Comparison of ENCODE assay signal across 17 cellular contexts in the genomic region with DNA sequence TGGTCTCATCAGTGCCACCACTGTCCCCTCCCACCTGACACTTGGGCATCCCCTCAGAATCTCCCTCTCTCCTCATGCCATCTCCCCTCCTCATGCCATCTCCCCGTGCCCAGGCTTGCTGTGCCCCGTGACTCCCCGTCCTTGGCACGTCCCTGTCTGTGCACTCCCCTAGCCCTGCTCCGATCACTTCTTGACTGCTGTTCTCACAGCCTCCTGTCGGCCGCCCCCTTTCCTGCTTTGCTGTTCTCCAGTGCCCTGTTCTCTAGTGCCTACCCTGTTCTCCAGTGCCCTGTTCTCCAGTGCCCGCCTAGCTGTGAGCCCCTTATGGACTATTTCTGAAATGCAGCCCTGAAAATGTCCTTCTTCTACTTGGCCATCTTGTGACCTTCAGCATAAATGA.
"Had no signal": no experiment of that assay in that cellular context is flagged by ENCODE, and none has a peak within 500 bp of the region (broad histone marks: within the 10 kb centered on the region; RNA-seq: fewer than 3 reads in every experiment).

No MANE protein-coding gene starts in this region.

- H3K4me2 ChIP-seq: smooth muscle cell had no signal

- DNase-seq: cerebellar nuclear complex; effector memory CD8-positive, alpha-beta T cell; erythroblast; glutamatergic neuron; left cardiac atrium; left ventricle myocardium inferior; lower lobe of right lung; right cardiac atrium; stimulated activated CD4-positive, alpha-beta T cell treated with anti-CD3 and anti-CD28 coated beads, Interleukin-2, amount 100 ng/mL, for 48 hours had no signal

- H3K4me1 Mint-ChIP-seq: memory B cell had no signal

- H3K4me3 Mint-ChIP-seq: dendritic cell treated with granulocyte-macrophage colony-stimulating factor and Interleukin-4, amounts not matched to agents 40 ng/mL and 50 ng/mL, for 4 days; effector memory CD8-positive, alpha-beta T cell; memory B cell; mesothelial cell of epicardium; nephron; stimulated activated naive CD8-positive, alpha-beta T cell treated with anti-CD3 and anti-CD28 coated beads, Interleukin-15, Interleukin-2, amounts not matched to agents 100 ng/mL and 50 ng/mL, for 24 hours had no signal

- H3K27ac Mint-ChIP-seq: dendritic cell treated with granulocyte-macrophage colony-stimulating factor and Interleukin-4, amounts not matched to agents 40 ng/mL and 50 ng/mL, for 4 days; effector memory CD8-positive, alpha-beta T cell; memory B cell; mesothelial cell of epicardium; nephron; stimulated activated naive CD8-positive, alpha-beta T cell treated with anti-CD3 and anti-CD28 coated beads, Interleukin-15, Interleukin-2, amounts not matched to agents 100 ng/mL and 50 ng/mL, for 24 hours had no signal

- H3K27me3 ChIP-seq: gastroesophageal sphincter, tibial nerve had no signal

- ATAC-seq: effector memory CD8-positive, alpha-beta T cell; gastroesophageal sphincter; left cardiac atrium; lower lobe of right lung; right cardiac atrium had no signal

- H3K27me3 Mint-ChIP-seq: dendritic cell treated with granulocyte-macrophage colony-stimulating factor and Interleukin-4, amounts not matched to agents 40 ng/mL and 50 ng/mL, for 4 days; memory B cell; stimulated activated naive CD8-positive, alpha-beta T cell treated with anti-CD3 and anti-CD28 coated beads, Interleukin-15, Interleukin-2, amounts not matched to agents 100 ng/mL and 50 ng/mL, for 24 hours had no signal

- H3K4me3 ChIP-seq: gastroesophageal sphincter, left ventricle myocardium inferior, lower lobe of right lung, smooth muscle cell, tibial nerve had no signal

- H3K9me3 ChIP-seq: gastroesophageal sphincter, left ventricle myocardium inferior, lower lobe of right lung, tibial nerve had no signal

- H3K27ac ChIP-seq: gastroesophageal sphincter, left ventricle myocardium inferior, lower lobe of right lung, tibial nerve had no signal

- H3K4me1 ChIP-seq: gastroesophageal sphincter, lower lobe of right lung, tibial nerve had no signal

- H3K9me3 Mint-ChIP-seq: dendritic cell treated with granulocyte-macrophage colony-stimulating factor and Interleukin-4, amounts not matched to agents 40 ng/mL and 50 ng/mL, for 4 days; effector memory CD8-positive, alpha-beta T cell; memory B cell; mesothelial cell of epicardium; nephron; stimulated activated naive CD8-positive, alpha-beta T cell treated with anti-CD3 and anti-CD28 coated beads, Interleukin-15, Interleukin-2, amounts not matched to agents 100 ng/mL and 50 ng/mL, for 24 hours had no signal
